In the genomic region with DNA sequence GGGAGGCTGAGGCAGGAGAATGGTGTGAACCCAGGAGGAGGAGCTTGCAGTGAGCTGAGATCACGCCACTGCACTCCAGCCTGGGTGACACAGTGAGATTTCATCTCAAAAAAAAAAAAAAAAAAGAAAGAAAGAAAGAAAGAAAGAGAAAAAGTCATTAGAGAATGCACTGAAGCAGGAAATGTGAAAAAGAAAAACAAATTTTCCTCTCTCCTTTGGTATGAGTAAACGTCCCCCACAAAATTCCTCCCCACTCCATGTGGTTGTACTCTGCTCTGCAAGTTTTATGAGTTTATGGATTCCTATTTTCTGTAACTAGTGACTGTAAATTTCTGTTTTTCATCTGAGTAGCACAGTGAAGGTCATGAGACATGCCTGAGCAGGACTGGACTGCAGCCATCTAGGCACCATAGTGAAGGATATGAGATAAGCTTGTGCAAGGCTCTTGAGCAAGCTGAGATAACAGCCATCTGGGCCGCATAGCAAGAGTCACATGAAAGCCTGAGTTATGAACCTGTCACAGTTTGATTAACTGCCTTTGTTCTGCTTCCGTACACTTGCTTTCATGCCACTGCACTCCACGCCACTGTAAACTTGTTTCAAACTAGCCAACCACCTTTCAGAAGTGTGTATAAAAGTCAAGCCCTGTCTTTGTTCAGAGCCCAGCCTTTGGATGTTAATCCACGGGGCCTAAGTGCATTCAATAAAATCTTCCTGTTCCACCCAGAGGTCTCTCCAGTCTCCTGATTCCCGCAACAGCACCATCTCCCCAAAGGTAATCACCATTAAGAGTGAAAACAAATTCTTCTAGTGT, we compare ENCODE assay signal across 1 cellular context.
TF ChIP-seq lines count a peak whose summit lies in the region.

No MANE protein-coding gene starts in this region.

TF ChIP-seq in HepG2, 621 proteins besides CTCF, POLR2A, EP300 and RAD21 (continues in another document):
- TF ChIP-seq, protein P1, sequence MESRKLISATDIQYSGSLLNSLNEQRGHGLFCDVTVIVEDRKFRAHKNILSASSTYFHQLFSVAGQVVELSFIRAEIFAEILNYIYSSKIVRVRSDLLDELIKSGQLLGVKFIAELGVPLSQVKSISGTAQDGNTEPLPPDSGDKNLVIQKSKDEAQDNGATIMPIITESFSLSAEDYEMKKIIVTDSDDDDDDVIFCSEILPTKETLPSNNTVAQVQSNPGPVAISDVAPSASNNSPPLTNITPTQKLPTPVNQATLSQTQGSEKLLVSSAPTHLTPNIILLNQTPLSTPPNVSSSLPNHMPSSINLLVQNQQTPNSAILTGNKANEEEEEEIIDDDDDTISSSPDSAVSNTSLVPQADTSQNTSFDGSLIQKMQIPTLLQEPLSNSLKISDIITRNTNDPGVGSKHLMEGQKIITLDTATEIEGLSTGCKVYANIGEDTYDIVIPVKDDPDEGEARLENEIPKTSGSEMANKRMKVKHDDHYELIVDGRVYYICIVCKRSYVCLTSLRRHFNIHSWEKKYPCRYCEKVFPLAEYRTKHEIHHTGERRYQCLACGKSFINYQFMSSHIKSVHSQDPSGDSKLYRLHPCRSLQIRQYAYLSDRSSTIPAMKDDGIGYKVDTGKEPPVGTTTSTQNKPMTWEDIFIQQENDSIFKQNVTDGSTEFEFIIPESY (CRISPR knock-in tag; IDR thresholded peaks at IDR 0.05): peak; percentile 42; the same call in 1 of the 2 replicates
- TF ChIP-seq CBX5 (CRISPR knock-in tag; IDR thresholded peaks at IDR 0.05; ENCODE audit: borderline replicate concordance) (peak; percentile 81), ZNF644 (CRISPR knock-in tag; IDR thresholded peaks at IDR 0.05; ENCODE audit: low read depth) (peak; percentile 60; the same call in 1 of the 2 replicates), ZNF331 (CRISPR knock-in tag; IDR thresholded peaks at IDR 0.05) (peak; percentile 54; the same call in 1 of the 2 replicates), PHF21A (CRISPR knock-in tag; IDR thresholded peaks at IDR 0.05) (no peak), FOXJ3 (CRISPR knock-in tag; IDR thresholded peaks at IDR 0.05; ENCODE audit: borderline replicate concordance) (no peak), ZNF790 (CRISPR knock-in tag; IDR thresholded peaks at IDR 0.05; ENCODE audit: borderline replicate concordance) (no peak), SOX5 (CRISPR knock-in tag; IDR thresholded peaks at IDR 0.05; ENCODE audit: borderline replicate concordance) (peak; percentile 71), GATA4 (IDR thresholded peaks at IDR 0.05; ENCODE audit: borderline replicate concordance, low read depth) (peak; percentile 55; the same call in 1 of the 2 replicates), HOXA5 (CRISPR knock-in tag; IDR thresholded peaks at IDR 0.05) (peak; percentile 98), ZNF782 (CRISPR knock-in tag; IDR thresholded peaks at IDR 0.05; ENCODE audit: borderline replicate concordance) (no peak), SAP130 (CRISPR knock-in tag; IDR thresholded peaks at IDR 0.05; ENCODE audit: low read depth) (peak; percentile 18; the same call in 1 of the 2 replicates), KDM2A (CRISPR knock-in tag; IDR thresholded peaks at IDR 0.05; ENCODE audit: borderline replicate concordance, low read depth) (no peak), MEIS1 (CRISPR knock-in tag; IDR thresholded peaks at IDR 0.05; ENCODE audit: borderline replicate concordance) (peak; percentile 77; the same call in 1 of the 2 replicates), BCL6 (CRISPR knock-in tag; IDR thresholded peaks at IDR 0.05) (peak; percentile 74), TAF1 (CRISPR knock-in tag; IDR thresholded peaks at IDR 0.05) (no peak), HOXA9 (CRISPR knock-in tag; IDR thresholded peaks at IDR 0.05; ENCODE audit: borderline replicate concordance) (peak; percentile 76; the same call in 1 of the 2 replicates), ZNF776 (CRISPR knock-in tag; IDR thresholded peaks at IDR 0.05) (no peak), TCF7 (IDR thresholded peaks at IDR 0.05; ENCODE audit: low read depth) (peak; percentile 82), ZNF780A (CRISPR knock-in tag; IDR thresholded peaks at IDR 0.05) (no peak), PAWR (CRISPR knock-in tag; IDR thresholded peaks at IDR 0.05; ENCODE audit: borderline replicate concordance) (no peak), NCOA2 (CRISPR knock-in tag; IDR thresholded peaks at IDR 0.05) (peak; percentile 86), ZNF878 (CRISPR knock-in tag; IDR thresholded peaks at IDR 0.05) (no peak), HNF4A (CRISPR knock-in tag; IDR thresholded peaks at IDR 0.05) (peak; percentile 60), ZFAT (CRISPR knock-in tag; conservative IDR thresholded peaks at IDR 0.05) (no peak), AKAP8 (CRISPR knock-in tag; IDR thresholded peaks at IDR 0.05) (no peak), ZNF207 (IDR thresholded peaks at IDR 0.05; ENCODE audit: borderline replicate concordance) (no peak), SOX6 (IDR thresholded peaks at IDR 0.05) (no peak), SOX6 (CRISPR knock-in tag; IDR thresholded peaks at IDR 0.05) (peak; percentile 83), PCBP1 (IDR thresholded peaks at IDR 0.05; ENCODE audit: borderline replicate concordance, low read depth, low read length) (no peak), ZNF432 (CRISPR knock-in tag; IDR thresholded peaks at IDR 0.05; ENCODE audit: borderline replicate concordance) (no peak)
- TF ChIP-seq, protein P2, sequence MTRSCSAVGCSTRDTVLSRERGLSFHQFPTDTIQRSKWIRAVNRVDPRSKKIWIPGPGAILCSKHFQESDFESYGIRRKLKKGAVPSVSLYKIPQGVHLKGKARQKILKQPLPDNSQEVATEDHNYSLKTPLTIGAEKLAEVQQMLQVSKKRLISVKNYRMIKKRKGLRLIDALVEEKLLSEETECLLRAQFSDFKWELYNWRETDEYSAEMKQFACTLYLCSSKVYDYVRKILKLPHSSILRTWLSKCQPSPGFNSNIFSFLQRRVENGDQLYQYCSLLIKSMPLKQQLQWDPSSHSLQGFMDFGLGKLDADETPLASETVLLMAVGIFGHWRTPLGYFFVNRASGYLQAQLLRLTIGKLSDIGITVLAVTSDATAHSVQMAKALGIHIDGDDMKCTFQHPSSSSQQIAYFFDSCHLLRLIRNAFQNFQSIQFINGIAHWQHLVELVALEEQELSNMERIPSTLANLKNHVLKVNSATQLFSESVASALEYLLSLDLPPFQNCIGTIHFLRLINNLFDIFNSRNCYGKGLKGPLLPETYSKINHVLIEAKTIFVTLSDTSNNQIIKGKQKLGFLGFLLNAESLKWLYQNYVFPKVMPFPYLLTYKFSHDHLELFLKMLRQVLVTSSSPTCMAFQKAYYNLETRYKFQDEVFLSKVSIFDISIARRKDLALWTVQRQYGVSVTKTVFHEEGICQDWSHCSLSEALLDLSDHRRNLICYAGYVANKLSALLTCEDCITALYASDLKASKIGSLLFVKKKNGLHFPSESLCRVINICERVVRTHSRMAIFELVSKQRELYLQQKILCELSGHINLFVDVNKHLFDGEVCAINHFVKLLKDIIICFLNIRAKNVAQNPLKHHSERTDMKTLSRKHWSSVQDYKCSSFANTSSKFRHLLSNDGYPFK (CRISPR knock-in tag; IDR thresholded peaks at IDR 0.05; ENCODE audit: borderline replicate concordance): no peak
- TF ChIP-seq, protein P3, sequence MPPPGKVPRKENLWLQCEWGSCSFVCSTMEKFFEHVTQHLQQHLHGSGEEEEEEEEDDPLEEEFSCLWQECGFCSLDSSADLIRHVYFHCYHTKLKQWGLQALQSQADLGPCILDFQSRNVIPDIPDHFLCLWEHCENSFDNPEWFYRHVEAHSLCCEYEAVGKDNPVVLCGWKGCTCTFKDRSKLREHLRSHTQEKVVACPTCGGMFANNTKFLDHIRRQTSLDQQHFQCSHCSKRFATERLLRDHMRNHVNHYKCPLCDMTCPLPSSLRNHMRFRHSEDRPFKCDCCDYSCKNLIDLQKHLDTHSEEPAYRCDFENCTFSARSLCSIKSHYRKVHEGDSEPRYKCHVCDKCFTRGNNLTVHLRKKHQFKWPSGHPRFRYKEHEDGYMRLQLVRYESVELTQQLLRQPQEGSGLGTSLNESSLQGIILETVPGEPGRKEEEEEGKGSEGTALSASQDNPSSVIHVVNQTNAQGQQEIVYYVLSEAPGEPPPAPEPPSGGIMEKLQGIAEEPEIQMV (CRISPR knock-in tag; IDR thresholded peaks at IDR 0.05; ENCODE audit: low read depth): no peak
- TF ChIP-seq, protein P4, sequence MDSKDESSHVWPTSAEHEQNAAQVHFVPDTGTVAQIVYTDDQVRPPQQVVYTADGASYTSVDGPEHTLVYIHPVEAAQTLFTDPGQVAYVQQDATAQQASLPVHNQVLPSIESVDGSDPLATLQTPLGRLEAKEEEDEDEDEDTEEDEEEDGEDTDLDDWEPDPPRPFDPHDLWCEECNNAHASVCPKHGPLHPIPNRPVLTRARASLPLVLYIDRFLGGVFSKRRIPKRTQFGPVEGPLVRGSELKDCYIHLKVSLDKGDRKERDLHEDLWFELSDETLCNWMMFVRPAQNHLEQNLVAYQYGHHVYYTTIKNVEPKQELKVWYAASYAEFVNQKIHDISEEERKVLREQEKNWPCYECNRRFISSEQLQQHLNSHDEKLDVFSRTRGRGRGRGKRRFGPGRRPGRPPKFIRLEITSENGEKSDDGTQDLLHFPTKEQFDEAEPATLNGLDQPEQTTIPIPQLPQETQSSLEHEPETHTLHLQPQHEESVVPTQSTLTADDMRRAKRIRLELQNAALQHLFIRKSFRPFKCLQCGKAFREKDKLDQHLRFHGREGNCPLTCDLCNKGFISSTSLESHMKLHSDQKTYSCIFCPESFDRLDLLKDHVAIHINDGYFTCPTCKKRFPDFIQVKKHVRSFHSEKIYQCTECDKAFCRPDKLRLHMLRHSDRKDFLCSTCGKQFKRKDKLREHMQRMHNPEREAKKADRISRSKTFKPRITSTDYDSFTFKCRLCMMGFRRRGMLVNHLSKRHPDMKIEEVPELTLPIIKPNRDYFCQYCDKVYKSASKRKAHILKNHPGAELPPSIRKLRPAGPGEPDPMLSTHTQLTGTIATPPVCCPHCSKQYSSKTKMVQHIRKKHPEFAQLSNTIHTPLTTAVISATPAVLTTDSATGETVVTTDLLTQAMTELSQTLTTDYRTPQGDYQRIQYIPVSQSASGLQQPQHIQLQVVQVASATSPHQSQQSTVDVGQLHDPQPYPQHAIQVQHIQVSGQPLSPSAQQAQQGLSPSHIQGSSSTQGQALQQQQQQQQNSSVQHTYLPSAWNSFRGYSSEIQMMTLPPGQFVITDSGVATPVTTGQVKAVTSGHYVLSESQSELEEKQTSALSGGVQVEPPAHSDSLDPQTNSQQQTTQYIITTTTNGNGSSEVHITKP (CRISPR knock-in tag; IDR thresholded peaks at IDR 0.05; ENCODE audit: low read depth): no peak
- TF ChIP-seq, protein P5, sequence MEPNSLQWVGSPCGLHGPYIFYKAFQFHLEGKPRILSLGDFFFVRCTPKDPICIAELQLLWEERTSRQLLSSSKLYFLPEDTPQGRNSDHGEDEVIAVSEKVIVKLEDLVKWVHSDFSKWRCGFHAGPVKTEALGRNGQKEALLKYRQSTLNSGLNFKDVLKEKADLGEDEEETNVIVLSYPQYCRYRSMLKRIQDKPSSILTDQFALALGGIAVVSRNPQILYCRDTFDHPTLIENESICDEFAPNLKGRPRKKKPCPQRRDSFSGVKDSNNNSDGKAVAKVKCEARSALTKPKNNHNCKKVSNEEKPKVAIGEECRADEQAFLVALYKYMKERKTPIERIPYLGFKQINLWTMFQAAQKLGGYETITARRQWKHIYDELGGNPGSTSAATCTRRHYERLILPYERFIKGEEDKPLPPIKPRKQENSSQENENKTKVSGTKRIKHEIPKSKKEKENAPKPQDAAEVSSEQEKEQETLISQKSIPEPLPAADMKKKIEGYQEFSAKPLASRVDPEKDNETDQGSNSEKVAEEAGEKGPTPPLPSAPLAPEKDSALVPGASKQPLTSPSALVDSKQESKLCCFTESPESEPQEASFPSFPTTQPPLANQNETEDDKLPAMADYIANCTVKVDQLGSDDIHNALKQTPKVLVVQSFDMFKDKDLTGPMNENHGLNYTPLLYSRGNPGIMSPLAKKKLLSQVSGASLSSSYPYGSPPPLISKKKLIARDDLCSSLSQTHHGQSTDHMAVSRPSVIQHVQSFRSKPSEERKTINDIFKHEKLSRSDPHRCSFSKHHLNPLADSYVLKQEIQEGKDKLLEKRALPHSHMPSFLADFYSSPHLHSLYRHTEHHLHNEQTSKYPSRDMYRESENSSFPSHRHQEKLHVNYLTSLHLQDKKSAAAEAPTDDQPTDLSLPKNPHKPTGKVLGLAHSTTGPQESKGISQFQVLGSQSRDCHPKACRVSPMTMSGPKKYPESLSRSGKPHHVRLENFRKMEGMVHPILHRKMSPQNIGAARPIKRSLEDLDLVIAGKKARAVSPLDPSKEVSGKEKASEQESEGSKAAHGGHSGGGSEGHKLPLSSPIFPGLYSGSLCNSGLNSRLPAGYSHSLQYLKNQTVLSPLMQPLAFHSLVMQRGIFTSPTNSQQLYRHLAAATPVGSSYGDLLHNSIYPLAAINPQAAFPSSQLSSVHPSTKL (CRISPR knock-in tag; IDR thresholded peaks at IDR 0.05): peak; percentile 57; the same call in 1 of the 2 replicates
- TF ChIP-seq, protein P6, sequence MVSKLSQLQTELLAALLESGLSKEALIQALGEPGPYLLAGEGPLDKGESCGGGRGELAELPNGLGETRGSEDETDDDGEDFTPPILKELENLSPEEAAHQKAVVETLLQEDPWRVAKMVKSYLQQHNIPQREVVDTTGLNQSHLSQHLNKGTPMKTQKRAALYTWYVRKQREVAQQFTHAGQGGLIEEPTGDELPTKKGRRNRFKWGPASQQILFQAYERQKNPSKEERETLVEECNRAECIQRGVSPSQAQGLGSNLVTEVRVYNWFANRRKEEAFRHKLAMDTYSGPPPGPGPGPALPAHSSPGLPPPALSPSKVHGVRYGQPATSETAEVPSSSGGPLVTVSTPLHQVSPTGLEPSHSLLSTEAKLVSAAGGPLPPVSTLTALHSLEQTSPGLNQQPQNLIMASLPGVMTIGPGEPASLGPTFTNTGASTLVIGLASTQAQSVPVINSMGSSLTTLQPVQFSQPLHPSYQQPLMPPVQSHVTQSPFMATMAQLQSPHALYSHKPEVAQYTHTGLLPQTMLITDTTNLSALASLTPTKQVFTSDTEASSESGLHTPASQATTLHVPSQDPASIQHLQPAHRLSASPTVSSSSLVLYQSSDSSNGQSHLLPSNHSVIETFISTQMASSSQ (IDR thresholded peaks at IDR 0.05; ENCODE audit: low read depth): no peak; the same call in 1 of the 2 replicates
- TF ChIP-seq, protein P6 (CRISPR knock-in tag; IDR thresholded peaks at IDR 0.05; ENCODE audit: borderline replicate concordance): peak; percentile 63; the same call in 1 of the 2 replicates
- TF ChIP-seq, protein P7, sequence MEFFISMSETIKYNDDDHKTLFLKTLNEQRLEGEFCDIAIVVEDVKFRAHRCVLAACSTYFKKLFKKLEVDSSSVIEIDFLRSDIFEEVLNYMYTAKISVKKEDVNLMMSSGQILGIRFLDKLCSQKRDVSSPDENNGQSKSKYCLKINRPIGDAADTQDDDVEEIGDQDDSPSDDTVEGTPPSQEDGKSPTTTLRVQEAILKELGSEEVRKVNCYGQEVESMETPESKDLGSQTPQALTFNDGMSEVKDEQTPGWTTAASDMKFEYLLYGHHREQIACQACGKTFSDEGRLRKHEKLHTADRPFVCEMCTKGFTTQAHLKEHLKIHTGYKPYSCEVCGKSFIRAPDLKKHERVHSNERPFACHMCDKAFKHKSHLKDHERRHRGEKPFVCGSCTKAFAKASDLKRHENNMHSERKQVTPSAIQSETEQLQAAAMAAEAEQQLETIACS (CRISPR knock-in tag; IDR thresholded peaks at IDR 0.05): no peak
